Comparison of ENCODE assay signal across 6 cellular contexts in the genomic region with DNA sequence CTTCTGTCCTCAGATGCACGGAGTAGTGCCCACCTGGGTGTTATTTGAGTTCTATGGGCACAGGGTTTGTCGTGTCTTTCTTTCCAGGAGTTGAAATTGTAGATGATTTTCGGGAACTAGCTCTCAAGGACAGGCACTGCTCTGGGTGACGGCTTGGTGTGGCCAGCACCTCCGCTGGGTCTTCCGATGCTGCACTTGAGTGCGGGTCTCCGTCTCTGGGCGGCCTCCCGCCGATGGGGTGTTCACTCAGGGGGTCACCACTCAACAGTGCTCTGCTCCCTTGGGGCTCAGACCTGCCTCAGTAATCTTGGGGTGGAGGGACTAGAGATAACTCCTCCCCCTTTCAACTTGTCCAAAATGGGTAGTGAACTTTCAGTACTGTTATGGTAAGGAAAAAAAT. TPM values are rescaled to one million over a fixed set of nuclear protein-coding genes. Genes with fewer than 3 reads are reported as not detected.
"Had no signal": no experiment of that assay in that cellular context is flagged by ENCODE, and none has a peak within 500 bp of the region (broad histone marks: within the 10 kb centered on the region; RNA-seq: fewer than 3 reads in every experiment).

No MANE protein-coding gene starts in this region.

- DNase-seq: H9, HCEC 1CT, IMR-90 had no signal

- H3K27ac Mint-ChIP-seq: GM23338, H9 had no signal

- H3K4me3 ChIP-seq: GM23338 had no signal

- H2AFZ ChIP-seq: GM23338 had no signal

- H3K4me3 Mint-ChIP-seq: GM23338, H9 had no signal

- H3K9me3 Mint-ChIP-seq: GM23338 had no signal

- ATAC-seq: GM23338 had no signal

- H3K4me2 ChIP-seq: GM23338 had no signal

RNA-seq across cellular contexts. Expression of a gene that starts 2.5 kb away (rescaled TPM):
- total RNA-seq: HT-29 had no signal

RNA-seq across cellular contexts. Expression of a gene that starts 12.6 kb away (rescaled TPM):
- total RNA-seq: GM23338, H1, H9, HT-29, IMR-90 had no signal
- polyA plus RNA-seq: GM23338, H1, IMR-90 had no signal
